Comparison of ENCODE assay signal across 1 cellular context in genomic region chr11:134207538-134208239, GRCh38.
TF ChIP-seq lines count a peak whose summit lies in the region.

No MANE protein-coding gene starts in this region.

TF ChIP-seq in SK-N-SH treated with all-trans-retinoic acid at 6 μM for 48 hours, 23 proteins besides CTCF, POLR2A, EP300 and RAD21 (continued from another document):
- no peak for TF ChIP-seq POU6F1 (CRISPR knock-in tag; IDR thresholded peaks at IDR 0.05; ENCODE audit: borderline replicate concordance, low read depth)
- TF ChIP-seq GLIS3 (CRISPR knock-in tag; IDR thresholded peaks at IDR 0.05) = no peak
- no peak for TF ChIP-seq TOX (CRISPR knock-in tag; IDR thresholded peaks at IDR 0.05; ENCODE audit: borderline replicate concordance)
